8 cellular contexts compared by ENCODE assay signal in the genomic region with DNA sequence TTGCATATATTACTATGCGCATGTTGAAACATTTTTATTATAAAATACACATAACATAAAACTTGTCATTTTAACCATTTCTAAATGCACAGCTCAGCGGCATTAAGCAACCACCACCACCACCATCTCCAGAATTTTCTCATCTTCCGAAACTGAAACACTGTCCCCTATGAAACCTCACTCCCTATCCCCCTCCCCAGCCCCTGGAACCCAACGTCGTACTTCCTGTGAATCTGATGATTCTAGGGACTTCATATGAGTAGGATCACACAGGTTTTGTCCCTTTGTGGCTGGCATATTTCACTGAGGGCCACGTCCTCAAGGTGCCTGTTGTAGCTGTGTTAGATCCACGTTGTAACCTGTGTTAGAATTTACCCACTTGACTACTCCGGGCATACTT. TPM values are rescaled to one million over a fixed set of nuclear protein-coding genes. Genes with fewer than 3 reads are reported as not detected.
DNase-seq lines count a peak whose midpoint lies in the region; ATAC-seq, FAIRE-seq and TF ChIP-seq lines count a peak whose summit lies in the region.

No MANE protein-coding gene starts in this region.

- no peak for FAIRE-seq in HepG2 (lab: Jason Lieb, UNC)

- intact Hi-C loops in activated naive CD4-positive, alpha-beta T cell treated with anti-CD3 and anti-CD28 coated beads for 36 hours (cut with micrococcal nuclease): loop anchor here (1.0 to 5.0 kb wide), 4 partner anchors 58 to 362 kb away; partner anchors contain the start of genes EEF2, MRPL54, PIAS4 and ZBTB7A
- intact Hi-C loops in HepG2 (cut with micrococcal nuclease; ENCODE audit: unreplicated experiment) (no loop called here), tibial artery (cut with DNase I; ENCODE audit: low total_unique reads) (loop anchor here (10.0 kb wide), 1 partner anchor 140 kb away; the partner anchor contains the start of gene EEF2)

- H2AFZ ChIP-seq in HepG2 (ENCODE audit: low read length): no peak overlapping the region

- no peaks in the 10 kb centered on the region for H3K9me3 Mint-ChIP-seq in activated naive CD4-positive, alpha-beta T cell treated with anti-CD3 and anti-CD28 coated beads for 36 hours
- H3K9me3 Mint-ChIP-seq in activated T-helper 17 cell treated with anti-CD3 and anti-CD28 coated beads, Interleukin-2, amount 50 U/mL, for 72 hours: no peaks in the 10 kb centered on the region

- H3K9ac ChIP-seq in HepG2 (ENCODE audit: insufficient read depth, low read depth, low read length): peak overlapping the region; percentile 92

- peak overlapping the region; percentile 100 for H3K4me2 ChIP-seq in HepG2 (ENCODE audit: low read depth, low read length)

- H3K27me3 ChIP-seq in HepG2 (ENCODE audit: control insufficient read depth in 1 of 2, insufficient read depth in 2 of 2, low read length in 2 of 2): no peaks in the 10 kb centered on the region
- no peaks in the 10 kb centered on the region for H3K27me3 ChIP-seq in tibial artery

- TF ChIP-seq EP300 in HepG2 (IDR thresholded peaks at IDR 0.05; ENCODE audit: low read depth in 2 of 2, low read length in 2 of 2) (no peak), HepG2 (CRISPR knock-in tag; IDR thresholded peaks at IDR 0.05; ENCODE audit: borderline replicate concordance) (no peak)

- H3K27ac Mint-ChIP-seq in activated naive CD4-positive, alpha-beta T cell treated with anti-CD3 and anti-CD28 coated beads for 36 hours: peak overlapping the region; percentile 69
- H3K27ac Mint-ChIP-seq in activated T-helper 17 cell treated with anti-CD3 and anti-CD28 coated beads, Interleukin-2, amount 50 U/mL, for 72 hours: peak overlapping the region; percentile 75

- ATAC-seq in activated T-helper 17 cell treated with anti-CD3 and anti-CD28 coated beads, Interleukin-2, amount 50 U/mL, for 72 hours (replicated peaks): no peak
- no peak for ATAC-seq in HepG2

- H3K9me3 ChIP-seq in HepG2 (ENCODE audit: low read length): no peaks in the 10 kb centered on the region
- H3K9me3 ChIP-seq in tibial artery: no peaks in the 10 kb centered on the region

- no TSS peak for BruUV-seq in HepG2 (replicated peaks; lab: Mats Ljungman, UMichigan)

- TF ChIP-seq CTCF in HepG2 (CRISPR knock-in tag; IDR thresholded peaks at IDR 0.05) (no peak), tibial artery (IDR thresholded peaks at IDR 0.05) (no peak)

- 58% methylated on average over 8 of the region's 8 CpGs for WGBS in HepG2 (ENCODE audit: low lambda C conversion rate)

- H3K27me3 Mint-ChIP-seq in activated naive CD4-positive, alpha-beta T cell treated with anti-CD3 and anti-CD28 coated beads for 36 hours (ENCODE audit: low read depth): no peaks in the 10 kb centered on the region
- H3K27me3 Mint-ChIP-seq in activated T-helper 17 cell treated with anti-CD3 and anti-CD28 coated beads, Interleukin-2, amount 50 U/mL, for 72 hours: no peaks in the 10 kb centered on the region

- H3K4me1 ChIP-seq in HepG2 (ENCODE audit: insufficient read depth, low read length): peaks cover 26% of the 10 kb centered on the region
- H3K4me1 ChIP-seq in tibial artery: peaks cover 0 to 39% (median 31%) of the 10 kb centered on the region in 4 donors

- DNase-seq in activated naive CD4-positive, alpha-beta T cell treated with anti-CD3 and anti-CD28 coated beads for 36 hours: no peak
- no peak for DNase-seq in activated naive CD4-positive, alpha-beta T cell (lab: John Stamatoyannopoulos, UW)
- DNase-seq in HepG2 (ENCODE audit: low spot score) (no peak), tibial artery (no peak), hippocampal formation (lab: John Stamatoyannopoulos, UW) (no peak), substantia nigra (lab: John Stamatoyannopoulos, UW) (no peak), HK-2 (ENCODE audit: unreplicated experiment) (no peak)

- H3K4me3 ChIP-seq in HepG2 (replicated peaks in 1 of 3; ENCODE audit: insufficient read depth in 1 of 3, low read depth in 2 of 3, low read length in 3 of 3) (peak overlapping the region; percentile 55 to 99 (median 85); a peak in 5 of 6 replicates), tibial artery (peak overlapping the region; percentile 94 to 99)

- POLR2A ChIA-PET in HepG2 (lab: Yijun Ruan, JAX): interaction anchor here (0.7 kb wide), 1 partner anchor 10 kb away, joined by 3 read pairs; no protein-coding TSS in a partner anchor

- TF ChIP-seq POLR2A in HepG2 (IDR thresholded peaks at IDR 0.05; ENCODE audit: insufficient read depth in 1 of 2, low read depth in 2 of 2, low read length in 2 of 2): no peak

- in situ Hi-C loops in HepG2 (cut with HindIII; ENCODE audit: extremely low pct_ligation_motif_present, low pct_unique_long_range_greater_than_20kb): no loop called here

- peak overlapping the region; percentile 66 for H3K27ac ChIP-seq in HepG2 (ENCODE audit: extremely low read length, insufficient read depth, low read length)
- peak overlapping the region in 1 of 2 donors; percentile 61 for H3K27ac ChIP-seq in tibial artery
- no peak overlapping the region for H3K27ac ChIP-seq in substantia nigra (ENCODE audit: low read depth, low read length, poor library complexity, severe bottlenecking)

- peaks cover 23% of the 10 kb centered on the region for H3K4me1 Mint-ChIP-seq in activated naive CD4-positive, alpha-beta T cell treated with anti-CD3 and anti-CD28 coated beads for 36 hours (ENCODE audit: low read depth)
- H3K4me1 Mint-ChIP-seq in activated T-helper 17 cell treated with anti-CD3 and anti-CD28 coated beads, Interleukin-2, amount 50 U/mL, for 72 hours: peaks cover 14% of the 10 kb centered on the region

- no peak for TF ChIP-seq RAD21 in HepG2 (CRISPR knock-in tag; IDR thresholded peaks at IDR 0.05)

- no peaks in the 10 kb centered on the region for H4K20me1 ChIP-seq in HepG2 (ENCODE audit: insufficient read depth, low read length)

- H3K4me3 Mint-ChIP-seq in activated naive CD4-positive, alpha-beta T cell treated with anti-CD3 and anti-CD28 coated beads for 36 hours: peak overlapping the region; percentile 71
- peak overlapping the region; percentile 91 for H3K4me3 Mint-ChIP-seq in activated T-helper 17 cell treated with anti-CD3 and anti-CD28 coated beads, Interleukin-2, amount 50 U/mL, for 72 hours

- no peaks in the 10 kb centered on the region for H3K36me3 Mint-ChIP-seq in activated naive CD4-positive, alpha-beta T cell treated with anti-CD3 and anti-CD28 coated beads for 36 hours (ENCODE audit: low read depth)
- peaks cover 9% of the 10 kb centered on the region for H3K36me3 Mint-ChIP-seq in activated T-helper 17 cell treated with anti-CD3 and anti-CD28 coated beads, Interleukin-2, amount 50 U/mL, for 72 hours (ENCODE audit: low read depth)

- H3K79me2 ChIP-seq in HepG2 (ENCODE audit: insufficient read depth, low read length): peaks cover 14% of the 10 kb centered on the region

- H3K36me3 ChIP-seq in HepG2 (replicated peaks in 1 of 2; ENCODE audit: control insufficient read depth in 1 of 2, insufficient read depth in 2 of 2, low read length in 2 of 2) (peaks cover 3 to 7% of the 10 kb centered on the region in 2 experiments; a peak in 3 of 5 replicates), tibial artery (peaks cover 0 to 6% (median 0%) of the 10 kb centered on the region in 3 donors)

- CTCF ChIA-PET in activated naive CD4-positive, alpha-beta T cell treated with anti-CD3 and anti-CD28 coated beads for 36 hours (lab: Charles Lee): interaction anchor here (0.9 kb wide), 1 partner anchor 15 kb away, joined by 4 read pairs; no protein-coding TSS in a partner anchor
- CTCF ChIA-PET in HepG2 (lab: Yijun Ruan, JAX; ENCODE audit: low intra/inter-chr PET ratio, low total read pairs): no interaction called here

RNA-seq across cellular contexts. Expression of gene MAP2K2, which starts 0.7 kb away (rescaled TPM):
- 100 to 1,000 TPM; 101 to 103 TPM for total RNA-seq in activated naive CD4-positive, alpha-beta T cell treated with anti-CD3 and anti-CD28 coated beads for 36 hours
- 100 to 1,000 TPM; 143 to 155 TPM for total RNA-seq in activated T-helper 17 cell treated with anti-CD3 and anti-CD28 coated beads, Interleukin-2, amount 50 U/mL, for 72 hours
- total RNA-seq in HepG2 (2016; rRNA removed; fragmentation: Illumina TruSeq; extraction: Trizol): 72.2 and 80.9 TPM in 2 replicates
- total RNA-seq in HepG2 (2016; cell fraction: cytosol; rRNA removed; fragmentation: Illumina TruSeq; extraction: Trizol; ENCODE audit: low read depth): 141 and 153 TPM in 2 replicates
- total RNA-seq in HepG2 (2016; cell fraction: insoluble cytoplasmic fraction; rRNA removed; fragmentation: Illumina TruSeq; extraction: Trizol): 63.3 and 84.3 TPM in 2 replicates
- total RNA-seq in HepG2 (2016; cell fraction: membrane; rRNA removed; fragmentation: Illumina TruSeq; extraction: Trizol): 168 and 190 TPM in 2 replicates
- 40.1 and 53.8 TPM in 2 replicates for total RNA-seq in HepG2 (2016; cell fraction: nucleus; rRNA removed; fragmentation: Illumina TruSeq; extraction: Trizol)
- polyA plus RNA-seq in HepG2 (2011; rRNA removed): 70.3 and 88.1 TPM in 2 replicates
- 63.3 and 103 TPM in 2 replicates for polyA plus RNA-seq in HepG2 (2011; cell fraction: cytosol; rRNA removed)
- polyA plus RNA-seq in HepG2 (2011; cell fraction: nucleus; rRNA removed): 96.2 and 101 TPM in 2 replicates
- 73.5 and 112 TPM in 2 replicates for polyA plus RNA-seq in HepG2 (2012)
- polyA plus RNA-seq in HepG2 (2016; cell fraction: cytosol; fragmentation: Illumina TruSeq; extraction: Trizol; ENCODE audit: low read depth): 205 and 223 TPM in 2 replicates
- 99.4 and 124 TPM in 2 replicates for polyA plus RNA-seq in HepG2 (2016; cell fraction: insoluble cytoplasmic fraction; fragmentation: Illumina TruSeq; extraction: Trizol; ENCODE audit: low read depth)
- 271 and 285 TPM in 2 replicates for polyA plus RNA-seq in HepG2 (2016; cell fraction: membrane; fragmentation: Illumina TruSeq; extraction: Trizol; ENCODE audit: low read depth)
- 113 and 116 TPM in 2 replicates for polyA plus RNA-seq in HepG2 (2016; cell fraction: nucleus; fragmentation: Illumina TruSeq; extraction: Trizol; ENCODE audit: insufficient read depth, low read depth)
- 82.8 and 120 TPM in 2 replicates for polyA minus RNA-seq in HepG2 (2011; rRNA and poly(A)+ RNA removed; ENCODE audit: low replicate concordance)
- 55.4 and 61.2 TPM in 2 replicates for polyA minus RNA-seq in HepG2 (2011; cell fraction: cytosol; rRNA and poly(A)+ RNA removed)
- polyA minus RNA-seq in HepG2 (2011; cell fraction: nucleus; rRNA and poly(A)+ RNA removed): 25.8 and 27.8 TPM in 2 replicates

RNA-seq across cellular contexts. Expression of gene CREB3L3, which starts 28.8 kb away (rescaled TPM):
- not detected for total RNA-seq in activated naive CD4-positive, alpha-beta T cell treated with anti-CD3 and anti-CD28 coated beads for 36 hours
- 1 to 10 TPM in 1 of 2 donors, not detected in 1; 1.1 TPM for total RNA-seq in activated T-helper 17 cell treated with anti-CD3 and anti-CD28 coated beads, Interleukin-2, amount 50 U/mL, for 72 hours
- total RNA-seq in HepG2 (2016; rRNA removed; fragmentation: Illumina TruSeq; extraction: Trizol): 3.8 and 4.5 TPM in 2 replicates
- 0.61 and 1.3 TPM in 2 replicates for total RNA-seq in HepG2 (2016; cell fraction: cytosol; rRNA removed; fragmentation: Illumina TruSeq; extraction: Trizol; ENCODE audit: low read depth)
- 2.7 and 4.7 TPM in 2 replicates for total RNA-seq in HepG2 (2016; cell fraction: insoluble cytoplasmic fraction; rRNA removed; fragmentation: Illumina TruSeq; extraction: Trizol)
- total RNA-seq in HepG2 (2016; cell fraction: membrane; rRNA removed; fragmentation: Illumina TruSeq; extraction: Trizol): 1.9 and 2.1 TPM in 2 replicates
- 5.9 and 7.0 TPM in 2 replicates for total RNA-seq in HepG2 (2016; cell fraction: nucleus; rRNA removed; fragmentation: Illumina TruSeq; extraction: Trizol)
- polyA plus RNA-seq in HepG2 (2011; rRNA removed): 3.8 and 7.0 TPM in 2 replicates
- 3.1 and 5.0 TPM in 2 replicates for polyA plus RNA-seq in HepG2 (2011; cell fraction: cytosol; rRNA removed)
- polyA plus RNA-seq in HepG2 (2011; cell fraction: nucleus; rRNA removed): 7.4 and 9.2 TPM in 2 replicates
- 13.4 and 16.9 TPM in 2 replicates for polyA plus RNA-seq in HepG2 (2012)
- 2.1 and 2.2 TPM in 2 replicates for polyA plus RNA-seq in HepG2 (2016; cell fraction: cytosol; fragmentation: Illumina TruSeq; extraction: Trizol; ENCODE audit: low read depth)
- polyA plus RNA-seq in HepG2 (2016; cell fraction: insoluble cytoplasmic fraction; fragmentation: Illumina TruSeq; extraction: Trizol; ENCODE audit: low read depth): 11.1 and 13.5 TPM in 2 replicates
- polyA plus RNA-seq in HepG2 (2016; cell fraction: membrane; fragmentation: Illumina TruSeq; extraction: Trizol; ENCODE audit: low read depth): 4.0 and 5.2 TPM in 2 replicates
- polyA plus RNA-seq in HepG2 (2016; cell fraction: nucleus; fragmentation: Illumina TruSeq; extraction: Trizol; ENCODE audit: insufficient read depth, low read depth): 28.4 and 29.8 TPM in 2 replicates
- 0.09 and 2.9 TPM in 2 replicates for polyA minus RNA-seq in HepG2 (2011; rRNA and poly(A)+ RNA removed; ENCODE audit: low replicate concordance)
- polyA minus RNA-seq in HepG2 (2011; cell fraction: cytosol; rRNA and poly(A)+ RNA removed): 1.7 and 3.2 TPM in 2 replicates
- 2.1 and 2.6 TPM in 2 replicates for polyA minus RNA-seq in HepG2 (2011; cell fraction: nucleus; rRNA and poly(A)+ RNA removed)

RNA-seq across cellular contexts. Expression of gene SIRT6, which starts 57.7 kb away (rescaled TPM):
- total RNA-seq in activated naive CD4-positive, alpha-beta T cell treated with anti-CD3 and anti-CD28 coated beads for 36 hours: 10 to 100 TPM; 20.0 to 20.1 TPM
- total RNA-seq in activated T-helper 17 cell treated with anti-CD3 and anti-CD28 coated beads, Interleukin-2, amount 50 U/mL, for 72 hours: 10 to 100 TPM; 37.9 to 38.9 TPM
- 8.6 and 11.0 TPM in 2 replicates for total RNA-seq in HepG2 (2016; rRNA removed; fragmentation: Illumina TruSeq; extraction: Trizol)
- 7.2 and 9.1 TPM in 2 replicates for total RNA-seq in HepG2 (2016; cell fraction: cytosol; rRNA removed; fragmentation: Illumina TruSeq; extraction: Trizol; ENCODE audit: low read depth)
- 7.9 and 10.6 TPM in 2 replicates for total RNA-seq in HepG2 (2016; cell fraction: insoluble cytoplasmic fraction; rRNA removed; fragmentation: Illumina TruSeq; extraction: Trizol)
- 7.5 and 8.1 TPM in 2 replicates for total RNA-seq in HepG2 (2016; cell fraction: membrane; rRNA removed; fragmentation: Illumina TruSeq; extraction: Trizol)
- total RNA-seq in HepG2 (2016; cell fraction: nucleus; rRNA removed; fragmentation: Illumina TruSeq; extraction: Trizol): 7.0 and 8.1 TPM in 2 replicates
- polyA plus RNA-seq in HepG2 (2011; rRNA removed): 18.4 and 20.7 TPM in 2 replicates
- polyA plus RNA-seq in HepG2 (2011; cell fraction: cytosol; rRNA removed): 12.2 and 19.4 TPM in 2 replicates
- polyA plus RNA-seq in HepG2 (2011; cell fraction: nucleus; rRNA removed): 69.5 and 82.9 TPM in 2 replicates
- 7.3 and 9.2 TPM in 2 replicates for polyA plus RNA-seq in HepG2 (2012)
- polyA plus RNA-seq in HepG2 (2016; cell fraction: cytosol; fragmentation: Illumina TruSeq; extraction: Trizol; ENCODE audit: low read depth): 4.6 and 5.1 TPM in 2 replicates
- 9.5 and 10.8 TPM in 2 replicates for polyA plus RNA-seq in HepG2 (2016; cell fraction: insoluble cytoplasmic fraction; fragmentation: Illumina TruSeq; extraction: Trizol; ENCODE audit: low read depth)
- 6.0 TPM in 2 replicates for polyA plus RNA-seq in HepG2 (2016; cell fraction: membrane; fragmentation: Illumina TruSeq; extraction: Trizol; ENCODE audit: low read depth)
- polyA plus RNA-seq in HepG2 (2016; cell fraction: nucleus; fragmentation: Illumina TruSeq; extraction: Trizol; ENCODE audit: insufficient read depth, low read depth): 31.6 and 35.6 TPM in 2 replicates
- polyA minus RNA-seq in HepG2 (2011; rRNA and poly(A)+ RNA removed; ENCODE audit: low replicate concordance): 18.0 and 19.2 TPM in 2 replicates
- 6.8 and 7.4 TPM in 2 replicates for polyA minus RNA-seq in HepG2 (2011; cell fraction: cytosol; rRNA and poly(A)+ RNA removed)
- 9.0 TPM in 2 replicates for polyA minus RNA-seq in HepG2 (2011; cell fraction: nucleus; rRNA and poly(A)+ RNA removed)

RNA-seq across cellular contexts. Expression of gene ANKRD24, which starts 57.9 kb away (rescaled TPM):
- total RNA-seq in activated naive CD4-positive, alpha-beta T cell treated with anti-CD3 and anti-CD28 coated beads for 36 hours: 1 to 10 TPM; 2.5 to 2.6 TPM
- 1 to 10 TPM; 1.2 to 2.5 TPM for total RNA-seq in activated T-helper 17 cell treated with anti-CD3 and anti-CD28 coated beads, Interleukin-2, amount 50 U/mL, for 72 hours
- total RNA-seq in HepG2 (2016; rRNA removed; fragmentation: Illumina TruSeq; extraction: Trizol): 0.13 TPM in 1 of 2 replicates, not detected in the other
- total RNA-seq in HepG2 (2016; cell fraction: cytosol; rRNA removed; fragmentation: Illumina TruSeq; extraction: Trizol; ENCODE audit: low read depth): not detected in 2 replicates
- total RNA-seq in HepG2 (2016; cell fraction: insoluble cytoplasmic fraction; rRNA removed; fragmentation: Illumina TruSeq; extraction: Trizol): 0.06 and 0.19 TPM in 2 replicates
- total RNA-seq in HepG2 (2016; cell fraction: membrane; rRNA removed; fragmentation: Illumina TruSeq; extraction: Trizol): not detected in 2 replicates
- 0.22 TPM in 1 of 2 replicates, not detected in the other for total RNA-seq in HepG2 (2016; cell fraction: nucleus; rRNA removed; fragmentation: Illumina TruSeq; extraction: Trizol)
- 0.17 and 0.24 TPM in 2 replicates for polyA plus RNA-seq in HepG2 (2011; rRNA removed)
- polyA plus RNA-seq in HepG2 (2011; cell fraction: cytosol; rRNA removed): 0.15 and 0.19 TPM in 2 replicates
- polyA plus RNA-seq in HepG2 (2011; cell fraction: nucleus; rRNA removed): 0.97 and 1.2 TPM in 2 replicates
- polyA plus RNA-seq in HepG2 (2012): 0.13 and 0.28 TPM in 2 replicates
- polyA plus RNA-seq in HepG2 (2016; cell fraction: cytosol; fragmentation: Illumina TruSeq; extraction: Trizol; ENCODE audit: low read depth): not detected in 2 replicates
- not detected in 2 replicates for polyA plus RNA-seq in HepG2 (2016; cell fraction: insoluble cytoplasmic fraction; fragmentation: Illumina TruSeq; extraction: Trizol; ENCODE audit: low read depth)
- polyA plus RNA-seq in HepG2 (2016; cell fraction: membrane; fragmentation: Illumina TruSeq; extraction: Trizol; ENCODE audit: low read depth): not detected in 2 replicates
- 0.36 and 0.63 TPM in 2 replicates for polyA plus RNA-seq in HepG2 (2016; cell fraction: nucleus; fragmentation: Illumina TruSeq; extraction: Trizol; ENCODE audit: insufficient read depth, low read depth)
- polyA minus RNA-seq in HepG2 (2011; rRNA and poly(A)+ RNA removed; ENCODE audit: low replicate concordance): 0.07 and 0.20 TPM in 2 replicates
- not detected in 2 replicates for polyA minus RNA-seq in HepG2 (2011; cell fraction: cytosol; rRNA and poly(A)+ RNA removed)
- 0.25 TPM in 1 of 2 replicates, not detected in the other for polyA minus RNA-seq in HepG2 (2011; cell fraction: nucleus; rRNA and poly(A)+ RNA removed)

RNA-seq across cellular contexts. Expression of gene ZBTB7A, which starts 57.9 kb away (rescaled TPM):
- 10 to 100 TPM; 11.3 to 11.9 TPM for total RNA-seq in activated naive CD4-positive, alpha-beta T cell treated with anti-CD3 and anti-CD28 coated beads for 36 hours
- total RNA-seq in activated T-helper 17 cell treated with anti-CD3 and anti-CD28 coated beads, Interleukin-2, amount 50 U/mL, for 72 hours: 10 to 100 TPM; 38.5 to 41.3 TPM
- 3.5 and 3.6 TPM in 2 replicates for total RNA-seq in HepG2 (2016; rRNA removed; fragmentation: Illumina TruSeq; extraction: Trizol)
- total RNA-seq in HepG2 (2016; cell fraction: cytosol; rRNA removed; fragmentation: Illumina TruSeq; extraction: Trizol; ENCODE audit: low read depth): 1.8 TPM in 2 replicates
- total RNA-seq in HepG2 (2016; cell fraction: insoluble cytoplasmic fraction; rRNA removed; fragmentation: Illumina TruSeq; extraction: Trizol): 2.7 and 3.2 TPM in 2 replicates
- total RNA-seq in HepG2 (2016; cell fraction: membrane; rRNA removed; fragmentation: Illumina TruSeq; extraction: Trizol): 3.7 and 4.3 TPM in 2 replicates
- total RNA-seq in HepG2 (2016; cell fraction: nucleus; rRNA removed; fragmentation: Illumina TruSeq; extraction: Trizol): 3.0 and 3.1 TPM in 2 replicates
- polyA plus RNA-seq in HepG2 (2011; rRNA removed): 4.0 and 5.5 TPM in 2 replicates
- polyA plus RNA-seq in HepG2 (2011; cell fraction: cytosol; rRNA removed): 2.9 and 4.8 TPM in 2 replicates
- 23.5 and 34.3 TPM in 2 replicates for polyA plus RNA-seq in HepG2 (2011; cell fraction: nucleus; rRNA removed)
- 4.7 and 6.0 TPM in 2 replicates for polyA plus RNA-seq in HepG2 (2012)
- polyA plus RNA-seq in HepG2 (2016; cell fraction: cytosol; fragmentation: Illumina TruSeq; extraction: Trizol; ENCODE audit: low read depth): 0.96 and 1.2 TPM in 2 replicates
- polyA plus RNA-seq in HepG2 (2016; cell fraction: insoluble cytoplasmic fraction; fragmentation: Illumina TruSeq; extraction: Trizol; ENCODE audit: low read depth): 4.5 and 4.8 TPM in 2 replicates
- polyA plus RNA-seq in HepG2 (2016; cell fraction: membrane; fragmentation: Illumina TruSeq; extraction: Trizol; ENCODE audit: low read depth): 2.7 and 3.0 TPM in 2 replicates
- 9.7 and 9.9 TPM in 2 replicates for polyA plus RNA-seq in HepG2 (2016; cell fraction: nucleus; fragmentation: Illumina TruSeq; extraction: Trizol; ENCODE audit: insufficient read depth, low read depth)
- 4.3 and 12.1 TPM in 2 replicates for polyA minus RNA-seq in HepG2 (2011; rRNA and poly(A)+ RNA removed; ENCODE audit: low replicate concordance)
- 9.4 and 10.5 TPM in 2 replicates for polyA minus RNA-seq in HepG2 (2011; cell fraction: cytosol; rRNA and poly(A)+ RNA removed)
- 5.0 and 5.4 TPM in 2 replicates for polyA minus RNA-seq in HepG2 (2011; cell fraction: nucleus; rRNA and poly(A)+ RNA removed)
